24 cellular contexts compared by ENCODE assay signal in the genomic region with DNA sequence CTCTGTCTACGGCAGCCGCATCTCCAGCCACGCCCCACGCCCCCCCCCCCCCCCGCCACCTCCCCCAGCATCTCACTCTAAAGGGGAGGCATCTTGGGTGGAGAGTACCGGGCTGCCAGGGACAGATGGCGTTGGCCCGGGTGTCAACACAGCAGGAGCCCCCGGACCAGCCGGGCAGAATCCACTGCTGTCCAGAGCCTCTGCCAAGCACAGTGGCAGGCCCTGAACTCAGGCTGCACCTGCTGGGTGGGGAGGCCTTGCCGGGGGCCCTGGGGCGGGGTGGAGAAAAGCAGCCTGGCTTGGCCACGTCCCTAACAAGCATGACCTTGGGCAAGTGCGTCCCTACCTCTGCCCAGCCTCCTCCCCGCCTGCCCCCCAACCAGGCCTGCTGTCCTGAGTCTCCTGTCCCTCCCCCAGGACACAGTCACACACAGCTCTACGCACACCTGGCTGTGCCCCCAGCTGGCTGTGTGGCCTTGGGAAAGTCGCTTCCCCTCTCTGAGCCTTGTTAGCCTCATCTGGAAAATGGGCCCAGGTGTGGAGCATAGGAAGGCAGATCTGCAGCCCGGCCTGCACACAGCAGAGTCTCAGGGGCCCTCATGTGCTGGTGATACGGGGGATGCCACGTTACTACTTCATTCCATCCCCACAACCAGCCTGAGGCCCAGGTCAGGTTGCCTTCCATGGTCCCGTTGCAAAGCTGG.
"Had no signal": no experiment of that assay in that cellular context is flagged by ENCODE, and none has a peak within 500 bp of the region (broad histone marks: within the 10 kb centered on the region; RNA-seq: fewer than 3 reads in every experiment).

No MANE protein-coding gene starts in this region.

- H3K9ac ChIP-seq: neural progenitor cell had no signal

- H3K27ac ChIP-seq: brain microvascular endothelial cell, coronary artery, esophagus muscularis mucosa, left ventricle myocardium inferior, neural progenitor cell, sigmoid colon, stomach, suprapubic skin, tibial nerve had no signal

- H3K4me2 ChIP-seq: smooth muscle cell had no signal

- DNase-seq: activated CD4-positive, alpha-beta T cell treated with anti-CD3 and anti-CD28 coated beads, Interleukin-2, amount 50 U/mL, for 4 hours; activated CD8-positive, alpha-beta memory T cell treated with anti-CD3 and anti-CD28 coated beads for 24 hours; activated CD8-positive, alpha-beta memory T cell treated with anti-CD3 and anti-CD28 coated beads, Interleukin-2, amount 50 U/mL, for 4 hours; activated T-cell treated with anti-CD3 and anti-CD28 coated beads, Interleukin-2, amount 50 U/mL, for 24 hours; aorta; brain microvascular endothelial cell; glutamatergic neuron; hippocampal formation; left ventricle myocardium inferior; naive thymus-derived CD8-positive, alpha-beta T cell; sigmoid colon; stimulated activated CD4-positive, alpha-beta T cell treated with anti-CD3 and anti-CD28 coated beads, Interleukin-15, amount 100 ng/mL, for 24 hours; stomach had no signal

- H3K9me3 ChIP-seq: esophagus muscularis mucosa, left ventricle myocardium inferior, sigmoid colon, stomach, suprapubic skin, tibial nerve had no signal

- H3K36me3 ChIP-seq: brain microvascular endothelial cell, esophagus muscularis mucosa, left ventricle myocardium inferior, neural progenitor cell, sigmoid colon, stomach, suprapubic skin, tibial nerve had no signal

- ATAC-seq: activated naive CD4-positive, alpha-beta T cell treated with anti-CD3 and anti-CD28 coated beads, Interleukin-2, amount 50 U/mL, for 72 hours; activated T-helper 17 cell treated with anti-CD3 and anti-CD28 coated beads, Interleukin-2, amount 50 U/mL, for 72 hours; naive thymus-derived CD8-positive, alpha-beta T cell; stimulated activated memory B cell treated with anti-CD40 and anti-IgM and Interleukin-4, amounts not matched to agents 10 μg/mL and 1 μg/mL and 100 μg/mL, for 72 hours; WTC11 had no signal

- H2AFZ ChIP-seq: neural progenitor cell had no signal

- H3K4me3 ChIP-seq: coronary artery, esophagus muscularis mucosa, left ventricle myocardium inferior, neural progenitor cell, sigmoid colon, smooth muscle cell, stomach, suprapubic skin, tibial nerve had no signal

- FAIRE-seq: frontal cortex had no signal

- H3K4me1 ChIP-seq: neural progenitor cell had no signal
